9 cellular contexts compared by ENCODE assay signal in the genomic region with DNA sequence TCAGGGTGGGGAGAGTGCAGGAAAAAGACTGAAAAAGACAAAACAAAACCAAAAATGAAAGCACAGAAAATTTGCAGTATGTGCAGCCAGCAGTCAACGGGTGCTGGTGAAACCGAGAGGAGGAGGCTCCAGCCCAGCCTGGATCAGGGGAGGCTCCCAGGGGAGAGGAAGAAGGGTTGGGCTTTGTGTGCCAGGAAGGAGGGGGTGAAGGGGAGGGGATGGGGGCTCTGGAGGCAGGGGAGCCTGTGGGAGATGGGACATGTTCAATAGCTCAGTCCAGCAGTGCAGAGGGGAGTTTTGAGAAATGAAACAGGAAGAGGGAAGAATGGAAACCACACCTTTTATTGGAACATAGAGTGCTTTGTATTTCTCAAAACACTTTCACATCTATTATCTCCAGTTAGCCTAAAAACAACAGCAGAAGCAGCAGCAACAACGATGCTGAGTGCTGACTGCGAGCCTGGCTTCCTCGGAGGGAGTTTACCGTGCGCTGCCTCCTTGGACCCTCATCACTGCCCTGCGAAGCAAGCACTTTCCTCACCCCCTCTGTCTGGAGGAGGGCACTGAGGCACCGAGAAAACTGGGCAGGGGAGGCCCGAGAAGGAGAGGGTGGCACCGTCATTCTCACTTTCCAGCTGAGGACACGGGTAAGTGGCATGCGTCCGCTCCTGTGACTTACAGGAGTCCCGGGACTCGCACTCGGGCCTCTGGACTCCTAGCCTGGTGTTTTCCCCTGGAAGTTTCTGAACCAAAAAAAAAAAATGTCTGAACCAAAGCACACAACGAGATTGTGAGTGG.
DNase-seq lines count a peak whose midpoint lies in the region; ATAC-seq, FAIRE-seq and TF ChIP-seq lines count a peak whose summit lies in the region.
"Had no signal": no experiment of that assay in that cellular context is flagged by ENCODE, and none has a peak within 500 bp of the region (broad histone marks: within the 10 kb centered on the region; RNA-seq: fewer than 3 reads in every experiment).

No MANE protein-coding gene starts in this region.

- DNase-seq in GM12892 (ENCODE audit: insufficient read length): peak; percentile 62
- DNase-seq in activated T-cell treated with anti-CD3 and anti-CD28 coated beads, Interleukin-2, amount 50 U/mL, for 48 hours: peak; percentile 30 to 42
- DNase-seq in left colon: peak; percentile 34 to 50
- DNase-seq in upper lobe of left lung: no peak
- DNase-seq in endothelial cell (ENCODE audit: low spot score): no peak
- DNase-seq in ACHN: no peak

- FAIRE-seq in GM12892 (lab: Jason Lieb, UNC): peak; percentile 84

- H3K4me1 Mint-ChIP-seq in endothelial cell (ENCODE audit: unreplicated experiment): peaks cover 17% of the 10 kb centered on the region

- in situ Hi-C loops in ACHN (cut with HindIII; ENCODE audit: low pct_ligation_motif_present, low pct_unique_long_range_greater_than_20kb, low sequenced_read_pairs): no loop called here

- no peaks in the 10 kb centered on the region for H3K9me3 Mint-ChIP-seq in endothelial cell (ENCODE audit: unreplicated experiment)

- H3K27ac ChIP-seq in upper lobe of left lung: peak overlapping the region in 1 of 4 donors; percentile 46
- H3K27ac ChIP-seq: neutrophil had no signal

- H3K4me3 Mint-ChIP-seq in endothelial cell (ENCODE audit: unreplicated experiment): no peak overlapping the region

- no peak for TF ChIP-seq EP300 in upper lobe of left lung (IDR thresholded peaks at IDR 0.05)

- no peak overlapping the region for H3K27ac Mint-ChIP-seq in endothelial cell (ENCODE audit: unreplicated experiment)

- no peak; the same call in 1 of the 2 replicates for TF ChIP-seq POLR2A in GM12892 (IDR thresholded peaks at IDR 0.05; ENCODE audit: low read depth, low read length)
- no peak for TF ChIP-seq POLR2A in upper lobe of left lung (IDR thresholded peaks at IDR 0.05)

- peak overlapping the region in 3 of 4 donors; percentile 3 to 33 (median 22) for H3K4me3 ChIP-seq in upper lobe of left lung

- no peaks in the 10 kb centered on the region for H3K27me3 ChIP-seq in upper lobe of left lung
- H3K27me3 ChIP-seq: neutrophil had no signal

- ATAC-seq in GM21367 (IDR thresholded peaks at IDR 0.05; ENCODE audit: unreplicated experiment) (peak; percentile 66), HG03575 (IDR thresholded peaks at IDR 0.05; ENCODE audit: extremely low read depth, insufficient number of reproducible peaks, low FRiP score, unreplicated experiment) (peak; percentile 62), left colon (peak; percentile 85), upper lobe of left lung (ENCODE audit: low FRiP score in 2 of 2) (peak; percentile 23 to 53)

- TF ChIP-seq CTCF in upper lobe of left lung (IDR thresholded peaks at IDR 0.05): no peak
- no peak for TF ChIP-seq CTCF in endothelial cell (IDR thresholded peaks at IDR 0.05; ENCODE audit: unreplicated experiment)

- WGBS in upper lobe of left lung, 2 donors: 53 to 66% methylated on average over 14 to 18 of the region's 18 CpGs

- intact Hi-C loops in left colon (cut with DNase I, micrococcal nuclease): no loop called here

- H3K36me3 Mint-ChIP-seq in endothelial cell (ENCODE audit: low read depth, unreplicated experiment): no peaks in the 10 kb centered on the region

- H3K9me3 ChIP-seq in upper lobe of left lung: no peaks in the 10 kb centered on the region
- H3K9me3 ChIP-seq: neutrophil had no signal

- no peaks in the 10 kb centered on the region for H3K36me3 ChIP-seq in upper lobe of left lung

- peaks cover 2 to 15% (median 8%) of the 10 kb centered on the region in 4 donors for H3K4me1 ChIP-seq in upper lobe of left lung

- no peaks in the 10 kb centered on the region for H3K27me3 Mint-ChIP-seq in endothelial cell (ENCODE audit: unreplicated experiment)

Comparison
In these comparisons a context has a peak if more than half of its experiments do, and no peak if none do; other contexts are left out.
1. DNase-seq: peak in GM12892 (single experiment), activated T-cell treated with anti-CD3 and anti-CD28 coated beads, Interleukin-2, amount 50 U/mL, for 48 hours (2 of 2) and left colon (2 of 2); none in upper lobe of left lung (0 of 2), endothelial cell (single experiment) and ACHN (single experiment).
2. Peak in every context shown above with its lines, with median percentiles within 50 percentile points of each other: ATAC-seq.